18 cellular contexts compared by ENCODE assay signal in genomic region chr11:25876456-25876965, GRCh38.
A peak's percentile ranks its signal among the peaks of the same experiment; 100 is the strongest.
DNase-seq lines count a peak whose midpoint lies in the region; ATAC-seq and TF ChIP-seq lines count a peak whose summit lies in the region.
"Had no signal": no experiment of that assay in that cellular context is flagged by ENCODE, and none has a peak within 500 bp of the region (broad histone marks: within the 10 kb centered on the region; RNA-seq: fewer than 3 reads in every experiment).

No MANE protein-coding gene starts in this region.

- 0 out of 2 replicates have a peak overlapping the region, but pooled peaks have one; percentile 20 for H3K27ac Mint-ChIP-seq in GM23338
- H3K27ac Mint-ChIP-seq in WTC11, result no peak overlapping the region
- H3K27ac Mint-ChIP-seq in neural progenitor cell, result peak overlapping the region; percentile 29
- H3K27ac Mint-ChIP-seq: CD14-positive monocyte; CD4-positive, alpha-beta memory T cell; HFFc6 had no signal

- DNase-seq in GM23338 (ENCODE audit: low spot score) (peak; percentile 47), WTC11 (ENCODE audit: low spot score) (no peak), iPS DF 19.7 (ENCODE audit: low read depth, low spot score) (peak; percentile 3), neural progenitor cell (ENCODE audit: low spot score) (no peak), hippocampal formation (lab: John Stamatoyannopoulos, UW) (no peak)
- no peak for DNase-seq in activated CD4-positive, alpha-beta T cell treated with anti-CD3 and anti-CD28 coated beads, Interleukin-2, amount 50 U/mL, for 1 hour
- DNase-seq: 8988T; CD4-positive, alpha-beta memory T cell; DMS153; DMS79; GDM1; GM23248; H7; HFFc6 had no signal

- ATAC-seq in GM23338 (peak; percentile 88), WTC11 (peak; percentile 94), HG02870 (IDR thresholded peaks at IDR 0.05; ENCODE audit: unreplicated experiment) (no peak)
- ATAC-seq: HCT116 had no signal

- H3F3A ChIP-seq in GM23338 (replicated peaks; ENCODE audit: low read depth) (no peaks in the 10 kb centered on the region), neural progenitor cell (ENCODE audit: low read depth) (no peaks in the 10 kb centered on the region)

- H4K20me1 ChIP-seq in GM23338 (replicated peaks; ENCODE audit: insufficient read depth), result no peaks in the 10 kb centered on the region
- H4K20me1 ChIP-seq in neural progenitor cell (ENCODE audit: low read depth), result no peaks in the 10 kb centered on the region
- H4K20me1 ChIP-seq: BLaER1 had no signal

- no peaks in the 10 kb centered on the region for H3K9me3 ChIP-seq in neural progenitor cell (ENCODE audit: low read depth)
- H3K9me3 ChIP-seq: BLaER1 had no signal

- H3K4me1 Mint-ChIP-seq in GM23338, result peaks cover 13% of the 10 kb centered on the region; the same call in 2 of the 3 replicates
- H3K4me1 Mint-ChIP-seq in WTC11, result peaks cover 16% of the 10 kb centered on the region
- peaks cover 13% of the 10 kb centered on the region for H3K4me1 Mint-ChIP-seq in neural progenitor cell
- H3K4me1 Mint-ChIP-seq: CD14-positive monocyte; CD4-positive, alpha-beta memory T cell had no signal

- no peaks in the 10 kb centered on the region for H3K36me3 Mint-ChIP-seq in GM23338 (ENCODE audit: low read depth)
- H3K36me3 Mint-ChIP-seq in WTC11, result no peaks in the 10 kb centered on the region
- no peaks in the 10 kb centered on the region for H3K36me3 Mint-ChIP-seq in neural progenitor cell
- H3K36me3 Mint-ChIP-seq: CD14-positive monocyte; CD4-positive, alpha-beta memory T cell had no signal

- H3K4me1 ChIP-seq in GM23338 (ENCODE audit: insufficient read depth) (peaks cover 8% of the 10 kb centered on the region; the same call in 1 of the 2 replicates), neural progenitor cell (no peaks in the 10 kb centered on the region)
- H3K4me1 ChIP-seq: BLaER1 had no signal

- H3K9me3 Mint-ChIP-seq in GM23338 (no peaks in the 10 kb centered on the region), WTC11 (peaks cover 11% of the 10 kb centered on the region), neural progenitor cell (no peaks in the 10 kb centered on the region)

- H3K4me3 Mint-ChIP-seq in GM23338 (no peak overlapping the region), WTC11 (no peak overlapping the region), neural progenitor cell (no peak overlapping the region)
- H3K4me3 Mint-ChIP-seq: CD14-positive monocyte; CD4-positive, alpha-beta memory T cell; HFFc6 had no signal

- H3K27me3 ChIP-seq in GM23338 (ENCODE audit: insufficient read depth) (no peaks in the 10 kb centered on the region), neural progenitor cell (no peaks in the 10 kb centered on the region)
- H3K27me3 ChIP-seq: BLaER1 had no signal

- CTCF ChIA-PET in WTC11 (lab: Charles Lee), result no interaction called here

- H3K36me3 ChIP-seq in GM23338 (ENCODE audit: insufficient read depth), result no peaks in the 10 kb centered on the region
- no peaks in the 10 kb centered on the region for H3K36me3 ChIP-seq in neural progenitor cell
- H3K36me3 ChIP-seq: BLaER1 had no signal

- H3K9me2 ChIP-seq in GM23338 (ENCODE audit: insufficient read depth), result no peaks in the 10 kb centered on the region

- H2AFZ ChIP-seq in GM23338, result no peak overlapping the region
- H2AFZ ChIP-seq in neural progenitor cell (replicated peaks), result no peak overlapping the region
- H2AFZ ChIP-seq: GM23248 had no signal

- H3K4me2 ChIP-seq in GM23338 (peak overlapping the region; percentile 46; the same call in 1 of the 2 replicates), neural progenitor cell (no peak overlapping the region)
- H3K4me2 ChIP-seq: BLaER1 had no signal

- no peaks in the 10 kb centered on the region for H3K79me2 ChIP-seq in GM23338 (replicated peaks; ENCODE audit: insufficient read depth)
- no peaks in the 10 kb centered on the region for H3K79me2 ChIP-seq in neural progenitor cell (ENCODE audit: low read depth)

- H3K4me3 ChIP-seq in GM23338, result no peak overlapping the region
- H3K4me3 ChIP-seq in neural progenitor cell, result no peak overlapping the region
- H3K4me3 ChIP-seq: BLaER1, GM23248 had no signal

- H3K27ac ChIP-seq in GM23338 (ENCODE audit: low read depth), result no peak overlapping the region
- H3K27ac ChIP-seq in neural progenitor cell, result no peak overlapping the region
- H3K27ac ChIP-seq: BLaER1, GM23248 had no signal

- H3K27me3 Mint-ChIP-seq in GM23338 (ENCODE audit: insufficient read depth, low read depth, poor library complexity) (peaks cover 4% of the 10 kb centered on the region), WTC11 (ENCODE audit: low read depth) (no peaks in the 10 kb centered on the region), neural progenitor cell (ENCODE audit: insufficient read depth, low read depth) (no peaks in the 10 kb centered on the region)
- H3K27me3 Mint-ChIP-seq: CD4-positive, alpha-beta memory T cell had no signal

- no peak for TF ChIP-seq CTCF in GM23338 (conservative IDR thresholded peaks at IDR 0.05; ENCODE audit: low read depth in 2 of 2)
- no peak for TF ChIP-seq CTCF in WTC11 (IDR thresholded peaks at IDR 0.05)
- no peak for TF ChIP-seq CTCF in neural progenitor cell (IDR thresholded peaks at IDR 0.05)

- H3K9ac ChIP-seq in neural progenitor cell, result no peak overlapping the region
- H3K9ac ChIP-seq: BLaER1, GM23248 had no signal

- POLR2A ChIA-PET in WTC11 (lab: Charles Lee), result interaction anchor here (0.6 to 0.7 kb wide), 2 partner anchors 8 to 1314 kb away, joined by 3 read pairs; no protein-coding TSS in a partner anchor

TF ChIP-seq in GM23338, 12 proteins besides CTCF, POLR2A, EP300 and RAD21 (continues in another document):
- TF ChIP-seq JUNB (IDR thresholded peaks at IDR 0.05; ENCODE audit: unreplicated experiment), result no peak
- TF ChIP-seq ZNF114 (CRISPR knock-in tag; IDR thresholded peaks at IDR 0.05), result no peak

TF ChIP-seq in WTC11, 78 proteins besides CTCF, POLR2A, EP300 and RAD21 (continues in another document):
- TF ChIP-seq JAZF1 (CRISPR knock-in tag; IDR thresholded peaks at IDR 0.05) (no peak), ATF3 (CRISPR knock-in tag; conservative IDR thresholded peaks at IDR 0.05) (no peak), ZNF138 (CRISPR knock-in tag; conservative IDR thresholded peaks at IDR 0.05) (no peak), ARID4B (CRISPR knock-in tag; IDR thresholded peaks at IDR 0.05; ENCODE audit: borderline replicate concordance) (no peak), TEAD4 (CRISPR knock-in tag; IDR thresholded peaks at IDR 0.05) (no peak), JUN (CRISPR knock-in tag; IDR thresholded peaks at IDR 0.05) (no peak), E2F5 (CRISPR knock-in tag; IDR thresholded peaks at IDR 0.05) (no peak)

Comparison
In these comparisons a context has a peak if more than half of its experiments do, and no peak if none do; other contexts are left out.
1. DNase-seq: peak in GM23338 (single experiment) and iPS DF 19.7 (single experiment); none in WTC11 (single experiment), neural progenitor cell (single experiment), hippocampal formation (0 of 2) and activated CD4-positive, alpha-beta T cell treated with anti-CD3 and anti-CD28 coated beads, Interleukin-2, amount 50 U/mL, for 1 hour (single experiment).